ENCODE assay signal across 22 cellular contexts in the genomic region with DNA sequence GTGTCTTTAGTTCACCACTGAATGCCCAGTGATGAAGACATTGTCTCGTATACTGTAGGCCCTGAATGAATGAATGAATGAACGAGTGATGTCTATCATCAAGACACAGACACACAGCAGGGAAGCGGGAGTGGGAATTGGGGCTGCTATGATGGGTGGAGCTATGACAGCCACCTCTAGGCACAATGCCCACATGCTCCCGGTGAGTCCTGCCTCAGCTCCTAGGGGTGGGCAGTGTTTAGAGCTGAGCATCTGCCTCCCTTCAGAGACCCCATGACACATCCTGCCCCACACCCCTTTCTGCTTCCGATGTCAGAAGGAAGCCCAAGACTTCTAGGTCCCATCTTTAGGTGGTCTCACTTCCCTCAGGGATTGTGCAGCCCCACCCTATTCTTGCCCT.
"Had no signal": no experiment of that assay in that cellular context is flagged by ENCODE, and none has a peak within 500 bp of the region (broad histone marks: within the 10 kb centered on the region; RNA-seq: fewer than 3 reads in every experiment).

No MANE protein-coding gene starts in this region.

- H3K4me1 Mint-ChIP-seq: activated CD4-positive, alpha-beta memory T cell treated with anti-CD3 and anti-CD28 coated beads, Interleukin-2, amount 10 ng/mL, durations not matched to agents 7 days and 5 days; activated CD4-positive, alpha-beta T cell treated with anti-CD3 and anti-CD28 coated beads, Interleukin-2, amount 10 ng/mL, durations not matched to agents 7 days and 5 days; activated naive CD4-positive, alpha-beta T cell treated with anti-CD3 and anti-CD28 coated beads, Interleukin-2, amount 50 U/mL, for 24 hours; T-helper 17 cell had no signal

- H3K27me3 ChIP-seq: breast epithelium, heart right ventricle, neutrophil, thyroid gland had no signal

- ATAC-seq: heart right ventricle, left lobe of liver, sciatic nerve, SK-N-SH treated with all-trans-retinoic acid at 6 μM for 48 hours, T-helper 17 cell had no signal

- H3K9me3 ChIP-seq: neutrophil, thyroid gland had no signal

- H3K27ac Mint-ChIP-seq: activated CD4-positive, alpha-beta memory T cell treated with anti-CD3 and anti-CD28 coated beads, Interleukin-2, amount 10 ng/mL, durations not matched to agents 7 days and 5 days; activated CD4-positive, alpha-beta T cell treated with anti-CD3 and anti-CD28 coated beads, Interleukin-2, amount 10 ng/mL, durations not matched to agents 7 days and 5 days; activated naive CD4-positive, alpha-beta T cell treated with anti-CD3 and anti-CD28 coated beads, Interleukin-2, amount 50 U/mL, for 24 hours; activated T-helper 2 cell treated with anti-CD3 and anti-CD28 coated beads, Interferon-gamma antibody, Interleukin-2, Interleukin-4, amounts not matched to agents 10 μg/mL and 5 μg/mL and 100 μg/mL, durations not matched to agents 14 hours and 24 hours and 36 hours; stimulated activated naive CD8-positive, alpha-beta T cell treated with anti-CD3 and anti-CD28 coated beads, Interleukin-15, Interleukin-2, amounts not matched to agents 100 ng/mL and 50 ng/mL, for 24 hours; T-helper 17 cell had no signal

- H3K4me3 ChIP-seq: breast epithelium, heart right ventricle, thyroid gland had no signal

- H3K36me3 Mint-ChIP-seq: activated naive CD4-positive, alpha-beta T cell treated with anti-CD3 and anti-CD28 coated beads, Interleukin-2, amount 50 U/mL, for 24 hours had no signal

- H3K4me1 ChIP-seq: breast epithelium, thyroid gland had no signal

- H3K36me3 ChIP-seq: breast epithelium, heart right ventricle, neutrophil, thyroid gland had no signal

- H3K9me3 Mint-ChIP-seq: activated T-helper 2 cell treated with anti-CD3 and anti-CD28 coated beads, Interferon-gamma antibody, Interleukin-2, Interleukin-4, amounts not matched to agents 10 μg/mL and 5 μg/mL and 100 μg/mL, durations not matched to agents 14 hours and 24 hours and 36 hours had no signal

- DNase-seq: activated CD4-positive, alpha-beta memory T cell treated with anti-CD3 and anti-CD28 coated beads, Interleukin-2, amount 10 ng/mL, durations not matched to agents 7 days and 5 days; activated CD4-positive, alpha-beta T cell treated with anti-CD3 and anti-CD28 coated beads, Interleukin-2, amount 10 ng/mL, durations not matched to agents 7 days and 5 days; activated CD4-positive, CD25-positive, alpha-beta regulatory T cell treated with anti-CD3 and anti-CD28 coated beads, Interleukin-2, amount 50 U/mL, for 72 hours; activated T-cell treated with anti-CD3 and anti-CD28 coated beads, Interleukin-2, amount 50 U/mL, for 48 hours; central memory CD4-positive, alpha-beta T cell; foreskin fibroblast; heart right ventricle; kidney glomerular epithelial cell; mammary epithelial cell; stimulated activated CD4-positive, alpha-beta T cell treated with anti-CD3 and anti-CD28 coated beads, Interleukin-2, amount 100 ng/mL, for 48 hours; T-helper 17 cell; T1000; thyroid gland had no signal

- H3K27ac ChIP-seq: neutrophil, thyroid gland had no signal

- H3K4me3 Mint-ChIP-seq: activated CD4-positive, alpha-beta memory T cell treated with anti-CD3 and anti-CD28 coated beads, Interleukin-2, amount 10 ng/mL, durations not matched to agents 7 days and 5 days; activated CD4-positive, alpha-beta T cell treated with anti-CD3 and anti-CD28 coated beads, Interleukin-2, amount 10 ng/mL, durations not matched to agents 7 days and 5 days; activated naive CD4-positive, alpha-beta T cell treated with anti-CD3 and anti-CD28 coated beads, Interleukin-2, amount 50 U/mL, for 24 hours; nephron; stimulated activated naive CD8-positive, alpha-beta T cell treated with anti-CD3 and anti-CD28 coated beads, Interleukin-15, Interleukin-2, amounts not matched to agents 100 ng/mL and 50 ng/mL, for 24 hours; T-helper 17 cell had no signal
